12 cellular contexts compared by ENCODE assay signal in genomic region chr2:27021253-27021801, GRCh38. TPM values are rescaled to one million over a fixed set of nuclear protein-coding genes. Genes with fewer than 3 reads are reported as not detected.
A peak's percentile ranks its signal among the peaks of the same experiment; 100 is the strongest.
DNase-seq lines count a peak whose midpoint lies in the region; TF ChIP-seq lines count a peak whose summit lies in the region.
"Had no signal": no experiment of that assay in that cellular context is flagged by ENCODE, and none has a peak within 500 bp of the region (broad histone marks: within the 10 kb centered on the region; RNA-seq: fewer than 3 reads in every experiment).

No MANE protein-coding gene starts in this region.

- no peak overlapping the region for H3K18ac ChIP-seq in trophoblast cell (ENCODE audit: low read length)

- H3K36me3 Mint-ChIP-seq in activated naive CD4-positive, alpha-beta T cell treated with anti-CD3 and anti-CD28 coated beads, Interleukin-2, amount 10 ng/mL, durations not matched to agents 7 days and 5 days = peaks cover 3% of the 10 kb centered on the region

- peak overlapping the region; percentile 55 for H3K14ac ChIP-seq in trophoblast cell (ENCODE audit: low read length)

- H3K4me1 ChIP-seq in mammary epithelial cell (ENCODE audit: insufficient read depth, low read length) (peaks cover 19% of the 10 kb centered on the region), trophoblast cell (ENCODE audit: control insufficient read depth in 1 of 2, insufficient read depth in 2 of 2, low read length in 2 of 2) (peaks cover 15 to 16% of the 10 kb centered on the region in 2 experiments)
- H3K4me1 ChIP-seq: body of pancreas had no signal

- no peak overlapping the region for H2AK5ac ChIP-seq in trophoblast cell (ENCODE audit: low read length)

- H4K12ac ChIP-seq in trophoblast cell (ENCODE audit: low read depth, low read length) = no peak overlapping the region

- intact Hi-C loops in mammary epithelial cell (cut with micrococcal nuclease) = no loop called here

- no peaks in the 10 kb centered on the region for H4K20me1 ChIP-seq in mammary epithelial cell (ENCODE audit: insufficient read depth, low read length)

- WGBS in mammary epithelial cell (ENCODE audit: low coverage, missing lambda C conversion rate) = 9% methylated on average over 8 of the region's 8 CpGs
- whole genome bisulfite sequencing in trophoblast cell (ENCODE audit: extremely low coverage, insufficient coverage, insufficient read length) = no CpG with 5 or more reads among the region's 8 CpGs

- H3K27me3 Mint-ChIP-seq in activated naive CD4-positive, alpha-beta T cell treated with anti-CD3 and anti-CD28 coated beads, Interleukin-2, amount 10 ng/mL, durations not matched to agents 7 days and 5 days = peaks cover 4% of the 10 kb centered on the region
- H3K27me3 Mint-ChIP-seq: stimulated activated memory B cell treated with anti-CD40 and anti-IgM and Interleukin-4, amounts not matched to agents 10 μg/mL and 1 μg/mL and 100 μg/mL, for 72 hours had no signal

- H2BK12ac ChIP-seq in trophoblast cell (ENCODE audit: low read length) = peak overlapping the region; percentile 10

- H3K23ac ChIP-seq in trophoblast cell (ENCODE audit: low read length) = no peak overlapping the region

- CTCF ChIA-PET in mammary epithelial cell (lab: Charles Lee; ENCODE audit: low non-redundant PET) = no interaction called here
- CTCF ChIA-PET in activated naive CD4-positive, alpha-beta T cell treated with anti-CD3 and anti-CD28 coated beads, Interleukin-2, amount 10 ng/mL, durations not matched to agents 7 days and 5 days (lab: Charles Lee) = no interaction called here

- in situ Hi-C loops in mammary epithelial cell (cut with MboI; ENCODE audit: low sequenced_read_pairs in 2 of 2) = no loop called here

- no peak overlapping the region for H3K4me2 ChIP-seq in mammary epithelial cell (ENCODE audit: insufficient read depth, low read depth, low read length)
- H3K4me2 ChIP-seq in trophoblast cell (ENCODE audit: low read length) = no peak overlapping the region

- H3K79me2 ChIP-seq in mammary epithelial cell (ENCODE audit: insufficient read depth, low read length) (no peaks in the 10 kb centered on the region), trophoblast cell (ENCODE audit: control insufficient read depth, insufficient read depth, low read length, poor library complexity) (no peaks in the 10 kb centered on the region)

- no peak overlapping the region for H3K9ac ChIP-seq in mammary epithelial cell (ENCODE audit: insufficient read depth, low read length)
- H3K9ac ChIP-seq in trophoblast cell (ENCODE audit: low read length) = no peak overlapping the region

- H2BK120ac ChIP-seq in trophoblast cell (ENCODE audit: insufficient read depth, low read length, poor library complexity) = no peak overlapping the region

- no peak overlapping the region for H4K8ac ChIP-seq in trophoblast cell (ENCODE audit: low read depth, low read length)

- DNase-seq in H4 (ENCODE audit: low spot score) (peak; percentile 15), mammary epithelial cell (peak; percentile 34), trophoblast cell (peak; percentile 59 to 60), NOMO-1 (lab: John Stamatoyannopoulos, UW; ENCODE audit: unreplicated experiment in 2 of 2) (no peak)
- DNase-seq in activated CD4-positive, alpha-beta T cell treated with anti-CD3 and anti-CD28 coated beads, Interleukin-2, amount 50 U/mL, for 48 hours = no peak
- no peak for DNase-seq in activated naive CD4-positive, alpha-beta T cell treated with anti-CD3 and anti-CD28 coated beads, Interleukin-2, amount 10 ng/mL, durations not matched to agents 7 days and 5 days
- DNase-seq: body of pancreas; KBM-7; stimulated activated CD4-positive, alpha-beta T cell treated with anti-CD3 and anti-CD28 coated beads, Interleukin-15, amount 100 ng/mL, for 24 hours had no signal

- H2BK5ac ChIP-seq in trophoblast cell (ENCODE audit: low read depth, low read length, poor library complexity) = peak overlapping the region; percentile 18

- no peak for TF ChIP-seq CTCF in mammary epithelial cell (conservative IDR thresholded peaks at IDR 0.05 in 1 of 2, IDR thresholded peaks at IDR 0.05 in 1 of 2; ENCODE audit: extremely low read depth in 1 of 2, insufficient read depth in 1 of 2, low read depth in 1 of 2, low read length in 2 of 2)

- no peaks in the 10 kb centered on the region for H3K27me3 ChIP-seq in mammary epithelial cell (ENCODE audit: insufficient read depth, low read length)
- H3K27me3 ChIP-seq in trophoblast cell (ENCODE audit: insufficient read depth, low read length) = no peaks in the 10 kb centered on the region
- H3K27me3 ChIP-seq: body of pancreas, Peyer's patch had no signal

- H3K9me3 Mint-ChIP-seq in activated naive CD4-positive, alpha-beta T cell treated with anti-CD3 and anti-CD28 coated beads, Interleukin-2, amount 10 ng/mL, durations not matched to agents 7 days and 5 days = no peaks in the 10 kb centered on the region
- H3K9me3 Mint-ChIP-seq: stimulated activated memory B cell treated with anti-CD40 and anti-IgM and Interleukin-4, amounts not matched to agents 10 μg/mL and 1 μg/mL and 100 μg/mL, for 72 hours had no signal

- H3K9me3 ChIP-seq in mammary epithelial cell (replicated peaks; ENCODE audit: insufficient read depth, low read length) (no peaks in the 10 kb centered on the region), trophoblast cell (ENCODE audit: insufficient read depth, low read depth, low read length) (no peaks in the 10 kb centered on the region)
- H3K9me3 ChIP-seq: body of pancreas, Peyer's patch had no signal

- H3K4me3 ChIP-seq in mammary epithelial cell (replicated peaks in 1 of 3; ENCODE audit: insufficient read depth in 1 of 3, low read depth in 2 of 3, low read length in 3 of 3) (no peak overlapping the region), trophoblast cell (ENCODE audit: low read depth, low read length) (no peak overlapping the region)
- H3K4me3 ChIP-seq: body of pancreas, Peyer's patch had no signal

- no peaks in the 10 kb centered on the region for H3K4me1 Mint-ChIP-seq in activated naive CD4-positive, alpha-beta T cell treated with anti-CD3 and anti-CD28 coated beads, Interleukin-2, amount 10 ng/mL, durations not matched to agents 7 days and 5 days
- H3K4me1 Mint-ChIP-seq: CD14-positive monocyte; stimulated activated memory B cell treated with anti-CD40 and anti-IgM and Interleukin-4, amounts not matched to agents 10 μg/mL and 1 μg/mL and 100 μg/mL, for 72 hours had no signal

- H3K79me1 ChIP-seq in trophoblast cell (ENCODE audit: low read length) = peaks cover 4% of the 10 kb centered on the region

- H2AFZ ChIP-seq in mammary epithelial cell (ENCODE audit: low read depth, low read length) = peak overlapping the region; percentile 32
- H2AFZ ChIP-seq in trophoblast cell (ENCODE audit: insufficient read depth, low read length, poor library complexity) = no peak overlapping the region

- H3K4me3 Mint-ChIP-seq in activated naive CD4-positive, alpha-beta T cell treated with anti-CD3 and anti-CD28 coated beads, Interleukin-2, amount 10 ng/mL, durations not matched to agents 7 days and 5 days = no peak overlapping the region
- H3K4me3 Mint-ChIP-seq: CD14-positive monocyte; stimulated activated memory B cell treated with anti-CD40 and anti-IgM and Interleukin-4, amounts not matched to agents 10 μg/mL and 1 μg/mL and 100 μg/mL, for 72 hours had no signal

- H3K4ac ChIP-seq in trophoblast cell (ENCODE audit: low read depth, low read length) = no peak overlapping the region

- H3K36me3 ChIP-seq in mammary epithelial cell (ENCODE audit: insufficient read depth, low read length) = no peaks in the 10 kb centered on the region
- H3K36me3 ChIP-seq in trophoblast cell (ENCODE audit: control insufficient read depth in 1 of 2, insufficient read depth in 2 of 2, low read length in 2 of 2) = peaks cover 24 to 25% of the 10 kb centered on the region in 2 experiments

- no TSS peak for BruUV-seq in mammary epithelial cell (replicated peaks; lab: Mats Ljungman, UMichigan)

- H4K91ac ChIP-seq in trophoblast cell (ENCODE audit: low read depth, low read length) = peak overlapping the region; percentile 22

- H3K27ac ChIP-seq in mammary epithelial cell (ENCODE audit: insufficient read depth, low read depth, low read length) = peak overlapping the region; percentile 36
- peak overlapping the region; percentile 79 for H3K27ac ChIP-seq in trophoblast cell (ENCODE audit: low read depth, low read length)
- H3K27ac ChIP-seq: body of pancreas had no signal

- no peak overlapping the region for H3K27ac Mint-ChIP-seq in activated naive CD4-positive, alpha-beta T cell treated with anti-CD3 and anti-CD28 coated beads, Interleukin-2, amount 10 ng/mL, durations not matched to agents 7 days and 5 days
- H3K27ac Mint-ChIP-seq: CD14-positive monocyte; stimulated activated memory B cell treated with anti-CD40 and anti-IgM and Interleukin-4, amounts not matched to agents 10 μg/mL and 1 μg/mL and 100 μg/mL, for 72 hours had no signal

- dilution Hi-C loops in mammary epithelial cell (cut with HindIII; ENCODE audit: low sequenced_read_pairs) = no loop called here

RNA-seq across cellular contexts. Expression of gene TMEM214, which starts 11.4 kb away (rescaled TPM):
- total RNA-seq in H4 (2014; rRNA removed; shearing (Covaris generic)) = 34.6 and 37.8 TPM in 2 replicates
- total RNA-seq in mammary epithelial cell = 10 to 100 TPM; 27.3 to 90.7 TPM
- 84.8 TPM for polyA plus RNA-seq in mammary epithelial cell
- 233 TPM for polyA minus RNA-seq in mammary epithelial cell
- 108 and 120 TPM in 2 replicates for polyA plus RNA-seq in trophoblast cell (2013)

RNA-seq across cellular contexts. Expression of gene AGBL5, which starts 30.1 kb away (rescaled TPM):
- total RNA-seq in H4 (2014; rRNA removed; shearing (Covaris generic)) = 25.2 and 27.8 TPM in 2 replicates
- 10 to 100 TPM; 24.2 to 42.7 TPM for total RNA-seq in mammary epithelial cell
- 28.2 TPM for polyA plus RNA-seq in mammary epithelial cell
- 60.2 TPM for polyA minus RNA-seq in mammary epithelial cell
- polyA plus RNA-seq in trophoblast cell (2013) = 24.8 and 25.8 TPM in 2 replicates

RNA-seq across cellular contexts. Expression of gene OST4, which starts 50.1 kb away (rescaled TPM):
- 328 and 330 TPM in 2 replicates for total RNA-seq in H4 (2014; rRNA removed; shearing (Covaris generic))
- 100 to 1,000 TPM; 121 to 313 TPM for total RNA-seq in mammary epithelial cell
- 898 TPM for polyA plus RNA-seq in mammary epithelial cell
- polyA minus RNA-seq in mammary epithelial cell = 153 TPM
- polyA plus RNA-seq in trophoblast cell (2013) = 1,181 and 1,209 TPM in 2 replicates

RNA-seq across cellular contexts. Expression of gene MAPRE3, which starts 50.9 kb away (rescaled TPM):
- 2.7 and 4.0 TPM in 2 replicates for total RNA-seq in H4 (2014; rRNA removed; shearing (Covaris generic))
- total RNA-seq in mammary epithelial cell = 10 to 100 TPM; 10.2 to 25.0 TPM
- 12.3 TPM for polyA plus RNA-seq in mammary epithelial cell
- polyA minus RNA-seq in mammary epithelial cell = 25.1 TPM
- 5.8 and 6.8 TPM in 2 replicates for polyA plus RNA-seq in trophoblast cell (2013)

RNA-seq across cellular contexts. Expression of gene EMILIN1, which starts 57.1 kb away (rescaled TPM):
- total RNA-seq in H4 (2014; rRNA removed; shearing (Covaris generic)) = 10.8 and 30.2 TPM in 2 replicates
- 1 to 10 TPM in 1 of 2 donors, under 1 TPM in 1; 0.80 to 1.5 TPM for total RNA-seq in mammary epithelial cell
- polyA plus RNA-seq in mammary epithelial cell = 0.17 TPM
- polyA minus RNA-seq in mammary epithelial cell = not detected
- 0.78 and 0.92 TPM in 2 replicates for polyA plus RNA-seq in trophoblast cell (2013)

Comparison
In these comparisons a context has a peak if more than half of its experiments do, and no peak if none do; other contexts are left out.
1. DNase-seq: peak in H4 (single experiment), mammary epithelial cell (single experiment) and trophoblast cell (2 of 2); none in activated CD4-positive, alpha-beta T cell treated with anti-CD3 and anti-CD28 coated beads, Interleukin-2, amount 50 U/mL, for 48 hours (0 of 2), NOMO-1 (0 of 2) and activated naive CD4-positive, alpha-beta T cell treated with anti-CD3 and anti-CD28 coated beads, Interleukin-2, amount 10 ng/mL, durations not matched to agents 7 days and 5 days (single experiment).